In genomic region chr2:46821600-46821999, GRCh38 we compare ENCODE assay signal across 20 cellular contexts.
DNase-seq lines count a peak whose midpoint lies in the region; ATAC-seq and TF ChIP-seq lines count a peak whose summit lies in the region.
"Had no signal": no experiment of that assay in that cellular context is flagged by ENCODE, and none has a peak within 500 bp of the region (broad histone marks: within the 10 kb centered on the region; RNA-seq: fewer than 3 reads in every experiment).

No MANE protein-coding gene starts in this region.

- TF ChIP-seq EP300 in esophagus muscularis mucosa (IDR thresholded peaks at IDR 0.05) = no peak

- peaks cover 0 to 3% (median 0%) of the 10 kb centered on the region in 11 donors for H3K9me3 ChIP-seq in heart right ventricle
- H3K9me3 ChIP-seq in esophagus muscularis mucosa = no peaks in the 10 kb centered on the region
- H3K9me3 ChIP-seq in osteoblast (ENCODE audit: low read depth, low read length) = no peaks in the 10 kb centered on the region

- H3K4me1 ChIP-seq in heart right ventricle = peaks cover 26 to 53% (median 37%) of the 10 kb centered on the region in 9 donors
- peaks cover 31 to 41% (median 36%) of the 10 kb centered on the region in 4 donors for H3K4me1 ChIP-seq in esophagus muscularis mucosa
- H3K4me1 ChIP-seq in osteoblast (ENCODE audit: insufficient read depth, low read length) = peaks cover 10% of the 10 kb centered on the region

- no peak for TF ChIP-seq POLR2A in esophagus muscularis mucosa (IDR thresholded peaks at IDR 0.05; ENCODE audit: low read depth)

- no peak for ATAC-seq in heart right ventricle
- no peak for ATAC-seq in left cardiac atrium
- no peak for ATAC-seq in HG03439 (IDR thresholded peaks at IDR 0.05; ENCODE audit: unreplicated experiment)
- ATAC-seq: GM23338 had no signal

- peak overlapping the region in 6 of 10 donors; percentile 20 to 42 (median 26) for H3K27ac ChIP-seq in heart right ventricle
- peak overlapping the region in 3 of 4 donors; percentile 26 to 46 (median 35) for H3K27ac ChIP-seq in esophagus muscularis mucosa (replicated peaks in 1 of 4)
- peak overlapping the region; percentile 43 for H3K27ac ChIP-seq in osteoblast (ENCODE audit: low read depth, low read length)
- H3K27ac ChIP-seq: RWPE1 had no signal

- H3K4me3 ChIP-seq in heart right ventricle (no peak overlapping the region), esophagus muscularis mucosa (no peak overlapping the region), osteoblast (ENCODE audit: insufficient read depth, low read length) (no peak overlapping the region)
- H3K4me3 ChIP-seq: GM23338 had no signal

- H3K79me2 ChIP-seq in osteoblast (ENCODE audit: insufficient read depth, low read length) = peaks cover 1% of the 10 kb centered on the region

- H3K27me3 ChIP-seq in heart right ventricle (no peaks in the 10 kb centered on the region), esophagus muscularis mucosa (no peaks in the 10 kb centered on the region), osteoblast (ENCODE audit: insufficient read depth, low read length) (no peaks in the 10 kb centered on the region)

- in situ Hi-C loops in GM13977 (cut with MboI; ENCODE audit: low pct_unique_long_range_greater_than_20kb, low sequenced_read_pairs, unreplicated experiment) = no loop called here

- H4K20me1 ChIP-seq in osteoblast (ENCODE audit: insufficient read depth, low read length) = no peaks in the 10 kb centered on the region

- TF ChIP-seq CTCF in heart right ventricle (IDR thresholded peaks at IDR 0.05) = no peak
- TF ChIP-seq CTCF in esophagus muscularis mucosa (IDR thresholded peaks at IDR 0.05) = no peak
- no peak for TF ChIP-seq CTCF in osteoblast (IDR thresholded peaks at IDR 0.05; ENCODE audit: extremely low read depth, low read depth, low read length)
- TF ChIP-seq CTCF in GM13977 (IDR thresholded peaks at IDR 0.05; ENCODE audit: extremely low read depth, insufficient read depth, missing control alignments) = no peak

- DNase-seq in heart right ventricle (no peak), left cardiac atrium (no peak), esophagus muscularis mucosa (ENCODE audit: extremely low spot score) (no peak), osteoblast (ENCODE audit: insufficient read length, low spot score, missing footprints) (no peak), ureter (ENCODE audit: low spot score) (peak; percentile 28), DMS53 treated with DMSO at 0.1 percent for 48 hours (lab: John Stamatoyannopoulos, UW; ENCODE audit: unreplicated experiment) (no peak), GM13977 (ENCODE audit: low spot score) (no peak)
- DNase-seq: CD4-positive, alpha-beta memory T cell; HCEC 1CT; Karpas-422; NCI-H1694; NCI-H2081; NCI-H2171; NCI-H345; NCI-H524; NCI-H774; NK-92 treated with Interleukin-12 subunit alpha and Interleukin-12 subunit beta, amount 100 ng/mL, for 24 hours had no signal

- intact Hi-C loops in heart right ventricle (cut with DNase I) = no loop called here
- intact Hi-C loops in left cardiac atrium (cut with DNase I) = no loop called here
- intact Hi-C loops in esophagus muscularis mucosa (cut with DNase I) = no loop called here

- H2AFZ ChIP-seq in osteoblast (ENCODE audit: low read length) = no peak overlapping the region
- H2AFZ ChIP-seq: GM23338 had no signal

- no peaks in the 10 kb centered on the region for H3K36me3 ChIP-seq in heart right ventricle
- H3K36me3 ChIP-seq in esophagus muscularis mucosa = no peaks in the 10 kb centered on the region
- H3K36me3 ChIP-seq in osteoblast (ENCODE audit: insufficient read depth, low read length) = no peaks in the 10 kb centered on the region

- H3K4me2 ChIP-seq in osteoblast (ENCODE audit: insufficient read depth, low read length) = no peak overlapping the region
- H3K4me2 ChIP-seq: GM23338 had no signal

- 89% methylated on average over 2 of the region's 2 CpGs for WGBS in heart right ventricle, 2 donors
- 100% methylated on average over 2 of the region's 2 CpGs for WGBS in esophagus muscularis mucosa
